Comparison of ENCODE assay signal across 31 cellular contexts in the genomic region with DNA sequence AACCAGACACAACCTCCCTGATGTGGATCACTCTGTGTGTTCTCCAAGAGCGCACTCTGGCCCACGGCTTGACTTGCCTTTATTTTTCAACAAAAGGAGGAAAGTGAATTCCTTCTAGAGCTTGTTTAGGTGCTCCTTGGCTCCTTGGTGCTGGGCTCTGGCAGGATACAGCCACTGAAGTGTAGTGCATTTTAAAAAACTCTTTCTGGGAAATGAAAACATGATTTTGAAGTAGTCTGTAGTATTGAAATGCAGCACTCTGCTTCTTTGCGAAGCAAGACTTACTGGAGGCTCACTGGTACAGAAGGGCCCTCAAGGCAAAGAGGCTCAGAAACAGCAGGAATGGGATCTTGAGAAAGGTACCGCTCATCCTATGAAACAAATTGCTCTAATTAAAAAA.
"Had no signal": no experiment of that assay in that cellular context is flagged by ENCODE, and none has a peak within 500 bp of the region (broad histone marks: within the 10 kb centered on the region; RNA-seq: fewer than 3 reads in every experiment).

No MANE protein-coding gene starts in this region.

- H3K9me3 ChIP-seq: esophagus squamous epithelium, mucosa of descending colon, prostate gland, right atrium auricular region, suprapubic skin had no signal

- H3K36me3 Mint-ChIP-seq: immature natural killer cell; memory B cell; mesothelial cell of epicardium; naive B cell; natural killer cell treated with Interleukin-12 subunit alpha and Interleukin-12 subunit beta and Interleukin-15 and Interleukin-18, amount 100 ng/mL, for 72 hours had no signal

- H3K4me3 ChIP-seq: coronary artery, esophagus squamous epithelium, lung, mucosa of descending colon, prostate gland, right atrium auricular region, smooth muscle cell, suprapubic skin had no signal

- H3K4me1 Mint-ChIP-seq: immature natural killer cell; memory B cell; mesothelial cell of epicardium; naive B cell; stimulated activated naive CD8-positive, alpha-beta T cell treated with anti-CD3 and anti-CD28 coated beads, Interleukin-15, amount 100 ng/mL, for 72 hours had no signal

- ATAC-seq: left colon; left ventricle myocardium superior; mucosa of descending colon; natural killer cell treated with Interleukin-12 subunit alpha and Interleukin-12 subunit beta and Interleukin-15 and Interleukin-18, amount 100 ng/mL, for 72 hours; sciatic nerve; stimulated activated naive CD8-positive, alpha-beta T cell treated with anti-CD3 and anti-CD28 coated beads, Interleukin-15, amount 100 ng/mL, for 72 hours had no signal

- H3K27ac ChIP-seq: coronary artery, esophagus squamous epithelium, prostate gland, right atrium auricular region, suprapubic skin had no signal

- H3K4me1 ChIP-seq: prostate gland, right atrium auricular region had no signal

- H3K27me3 ChIP-seq: esophagus squamous epithelium, right atrium auricular region, suprapubic skin had no signal

- H3K4me3 Mint-ChIP-seq: immature natural killer cell; memory B cell; mesothelial cell of epicardium; naive B cell; natural killer cell treated with Interleukin-12 subunit alpha and Interleukin-12 subunit beta and Interleukin-15 and Interleukin-18, amount 100 ng/mL, for 72 hours; stimulated activated naive CD8-positive, alpha-beta T cell treated with anti-CD3 and anti-CD28 coated beads, Interleukin-15, amount 100 ng/mL, for 72 hours had no signal

- DNase-seq: dermis blood vessel endothelial cell; effector memory CD4-positive, alpha-beta T cell; erythroblast; esophagus squamous epithelium; foreskin melanocyte; glutamatergic neuron; immature natural killer cell; islet precursor cell; kidney glomerular epithelial cell; left colon; left ventricle myocardium superior; mucosa of descending colon; naive B cell; nucleus accumbens; stimulated activated CD4-positive, alpha-beta T cell treated with anti-CD3 and anti-CD28 coated beads, Interleukin-12 subunit alpha, Interleukin-12 subunit beta, amount 100 ng/mL, for 4 hours; stimulated activated CD4-positive, alpha-beta T cell treated with anti-CD3 and anti-CD28 coated beads, Interleukin-1b, Interleukin-23, amount 100 ng/mL, for 48 hours; stimulated activated CD4-positive, alpha-beta T cell treated with anti-CD3 and anti-CD28 coated beads, Interleukin-4, amount 100 ng/mL, for 1 hour; stimulated activated CD8-positive, alpha-beta memory T cell treated with anti-CD3 and anti-CD28 coated beads, Interleukin-4, amount 100 ng/mL, for 48 hours; stimulated activated naive CD4-positive, alpha-beta T cell; stimulated activated naive CD8-positive, alpha-beta T cell treated with anti-CD3 and anti-CD28 coated beads, Interleukin-15, amount 100 ng/mL, for 72 hours; trophoblast cell had no signal

- H3K9me3 Mint-ChIP-seq: memory B cell; stimulated activated naive CD8-positive, alpha-beta T cell treated with anti-CD3 and anti-CD28 coated beads, Interleukin-15, amount 100 ng/mL, for 72 hours had no signal

- H3K4me2 ChIP-seq: smooth muscle cell had no signal

- H3K27ac Mint-ChIP-seq: immature natural killer cell; memory B cell; mesothelial cell of epicardium; natural killer cell treated with Interleukin-12 subunit alpha and Interleukin-12 subunit beta and Interleukin-15 and Interleukin-18, amount 100 ng/mL, for 72 hours; stimulated activated naive CD8-positive, alpha-beta T cell treated with anti-CD3 and anti-CD28 coated beads, Interleukin-15, amount 100 ng/mL, for 72 hours had no signal

- H3K36me3 ChIP-seq: esophagus squamous epithelium, prostate gland, right atrium auricular region, suprapubic skin had no signal
